8 cellular contexts compared by ENCODE assay signal in genomic region chr1:174953657-174954435, GRCh38. TPM values are rescaled to one million over a fixed set of nuclear protein-coding genes. Genes with fewer than 3 reads are reported as not detected.
DNase-seq lines count a peak whose midpoint lies in the region; ATAC-seq, FAIRE-seq and TF ChIP-seq lines count a peak whose summit lies in the region.

No MANE protein-coding gene starts in this region.

- H3K4me3 ChIP-seq in GM08714 (ENCODE audit: low read length) (peak overlapping the region; percentile 51), HepG2 (replicated peaks in 1 of 3; ENCODE audit: insufficient read depth in 1 of 3, low read depth in 2 of 3, low read length in 3 of 3) (0 out of 6 replicates have a peak overlapping the region, but pooled peaks of 1 of the 3 experiments have one; percentile 17)

- TF ChIP-seq EP300 in HepG2 (IDR thresholded peaks at IDR 0.05; ENCODE audit: low read depth in 2 of 2, low read length in 2 of 2) (peak in 1 of 2 experiments; percentile 59; a peak in 1 of 4 replicates), HepG2 (CRISPR knock-in tag; IDR thresholded peaks at IDR 0.05; ENCODE audit: borderline replicate concordance) (no peak)

- peak overlapping the region; percentile 56 for H3K4me2 ChIP-seq in HepG2 (ENCODE audit: low read depth, low read length)

- BruUV-seq in HepG2 (replicated peaks; lab: Mats Ljungman, UMichigan), result no TSS peak

- intact Hi-C loops in HepG2 (cut with micrococcal nuclease; ENCODE audit: unreplicated experiment), result loop anchor here (1.0 to 5.0 kb wide), 3 partner anchors 11 to 43 kb away; partner anchors contain the start of gene CACYBP

- POLR2A ChIA-PET in HepG2 (lab: Yijun Ruan, JAX), result interaction anchor here (0.6 to 2.3 kb wide), 6 partner anchors 11 to 59 kb away, joined by 3 to 21 read pairs (median 4); partner anchors contain the start of gene CACYBP

- 0 out of 2 replicates have a peak overlapping the region, but pooled peaks have one; percentile 36 for H3K9ac ChIP-seq in HepG2 (ENCODE audit: insufficient read depth, low read depth, low read length)

- no peak for TF ChIP-seq RAD21 in HepG2 (CRISPR knock-in tag; IDR thresholded peaks at IDR 0.05)

- TF ChIP-seq CTCF in HepG2 (CRISPR knock-in tag; IDR thresholded peaks at IDR 0.05), result no peak

- peak; percentile 37 for FAIRE-seq in HepG2 (lab: Jason Lieb, UNC)

- H3K36me3 ChIP-seq in HepG2 (replicated peaks in 1 of 2; ENCODE audit: control insufficient read depth in 1 of 2, insufficient read depth in 2 of 2, low read length in 2 of 2), result no peaks in the 10 kb centered on the region

- no peaks in the 10 kb centered on the region for H3K27me3 ChIP-seq in HepG2 (ENCODE audit: control insufficient read depth in 1 of 2, insufficient read depth in 2 of 2, low read length in 2 of 2)

- no peak for TF ChIP-seq POLR2A in HepG2 (IDR thresholded peaks at IDR 0.05; ENCODE audit: insufficient read depth in 1 of 2, low read depth in 2 of 2, low read length in 2 of 2)

- no peaks in the 10 kb centered on the region for H4K20me1 ChIP-seq in HepG2 (ENCODE audit: insufficient read depth, low read length)

- CTCF ChIA-PET in HepG2 (lab: Yijun Ruan, JAX; ENCODE audit: low intra/inter-chr PET ratio, low total read pairs), result no interaction called here

- peak; percentile 80 for DNase-seq in NCI-H510A treated with DMSO at 0.1 percent for 48 hours (lab: John Stamatoyannopoulos, UW)
- DNase-seq in HepG2 (ENCODE audit: low spot score), result peak; percentile 62
- no peak for DNase-seq in NCI-H1048 (lab: John Stamatoyannopoulos, UW)
- no peak for DNase-seq in Ammon's horn (ENCODE audit: low spot score)
- no peak for DNase-seq in activated T-cell treated with anti-CD3 and anti-CD28 coated beads, Interleukin-2, amount 50 U/mL, for 1 hour

- H2AFZ ChIP-seq in HepG2 (ENCODE audit: low read length), result no peak overlapping the region

- H3K79me2 ChIP-seq in HepG2 (ENCODE audit: insufficient read depth, low read length), result no peaks in the 10 kb centered on the region

- peaks cover 37% of the 10 kb centered on the region for H3K4me1 ChIP-seq in HepG2 (ENCODE audit: insufficient read depth, low read length)

- peak overlapping the region; percentile 53 for H3K27ac ChIP-seq in HepG2 (ENCODE audit: extremely low read length, insufficient read depth, low read length)

- H3K9me3 ChIP-seq in HepG2 (ENCODE audit: low read length), result no peaks in the 10 kb centered on the region

- ATAC-seq in HG02885 (IDR thresholded peaks at IDR 0.05; ENCODE audit: poor library complexity, unreplicated experiment) (peak; percentile 57), HepG2 (peak; percentile 91), GM19455 (IDR thresholded peaks at IDR 0.05; ENCODE audit: unreplicated experiment) (no peak)

- 7% methylated on average over 8 of the region's 8 CpGs for WGBS in HepG2 (ENCODE audit: low lambda C conversion rate)

- in situ Hi-C loops in HepG2 (cut with HindIII; ENCODE audit: extremely low pct_ligation_motif_present, low pct_unique_long_range_greater_than_20kb), result no loop called here

TF ChIP-seq in HepG2, 621 proteins besides CTCF, POLR2A, EP300 and RAD21 (continues in another document):
- TF ChIP-seq KDM1A (CRISPR knock-in tag; IDR thresholded peaks at IDR 0.05) (no peak), RARA (CRISPR knock-in tag; IDR thresholded peaks at IDR 0.05) (peak; percentile 42), AHDC1 (CRISPR knock-in tag; IDR thresholded peaks at IDR 0.05; ENCODE audit: borderline replicate concordance) (peak; percentile 60; the same call in 1 of the 2 replicates), PAXIP1 (CRISPR knock-in tag; conservative IDR thresholded peaks at IDR 0.05) (peak; percentile 68)

RNA-seq across cellular contexts. Expression of gene CACYBP, which starts 45.9 kb away (rescaled TPM):
- total RNA-seq in HepG2 (2016; rRNA removed; fragmentation: Illumina TruSeq; extraction: Trizol), result 183 and 247 TPM in 2 replicates
- total RNA-seq in HepG2 (2016; cell fraction: cytosol; rRNA removed; fragmentation: Illumina TruSeq; extraction: Trizol; ENCODE audit: low read depth), result 30.4 and 49.6 TPM in 2 replicates
- 174 and 253 TPM in 2 replicates for total RNA-seq in HepG2 (2016; cell fraction: insoluble cytoplasmic fraction; rRNA removed; fragmentation: Illumina TruSeq; extraction: Trizol)
- total RNA-seq in HepG2 (2016; cell fraction: membrane; rRNA removed; fragmentation: Illumina TruSeq; extraction: Trizol), result 59.8 and 73.6 TPM in 2 replicates
- total RNA-seq in HepG2 (2016; cell fraction: nucleus; rRNA removed; fragmentation: Illumina TruSeq; extraction: Trizol), result 71.5 and 73.7 TPM in 2 replicates
- 14.4 and 18.4 TPM in 2 replicates for polyA plus RNA-seq in HepG2 (2011; rRNA removed)
- polyA plus RNA-seq in HepG2 (2011; cell fraction: cytosol; rRNA removed), result 16.9 and 18.9 TPM in 2 replicates
- polyA plus RNA-seq in HepG2 (2011; cell fraction: nucleus; rRNA removed), result 6.2 and 30.3 TPM in 2 replicates
- polyA plus RNA-seq in HepG2 (2012), result 63.3 and 84.9 TPM in 2 replicates
- polyA plus RNA-seq in HepG2 (2016; cell fraction: cytosol; fragmentation: Illumina TruSeq; extraction: Trizol; ENCODE audit: low read depth), result 27.7 and 44.6 TPM in 2 replicates
- polyA plus RNA-seq in HepG2 (2016; cell fraction: insoluble cytoplasmic fraction; fragmentation: Illumina TruSeq; extraction: Trizol; ENCODE audit: low read depth), result 258 and 299 TPM in 2 replicates
- 37.6 and 44.0 TPM in 2 replicates for polyA plus RNA-seq in HepG2 (2016; cell fraction: membrane; fragmentation: Illumina TruSeq; extraction: Trizol; ENCODE audit: low read depth)
- polyA plus RNA-seq in HepG2 (2016; cell fraction: nucleus; fragmentation: Illumina TruSeq; extraction: Trizol; ENCODE audit: insufficient read depth, low read depth), result 94.4 and 105 TPM in 2 replicates
- polyA minus RNA-seq in HepG2 (2011; rRNA and poly(A)+ RNA removed; ENCODE audit: low replicate concordance), result 7.8 and 17.6 TPM in 2 replicates
- 13.6 and 15.7 TPM in 2 replicates for polyA minus RNA-seq in HepG2 (2011; cell fraction: cytosol; rRNA and poly(A)+ RNA removed)
- polyA minus RNA-seq in HepG2 (2011; cell fraction: nucleus; rRNA and poly(A)+ RNA removed), result 22.3 and 32.9 TPM in 2 replicates

Comparison
In these comparisons a context has a peak if more than half of its experiments do, and no peak if none do; other contexts are left out.
1. DNase-seq: peak in NCI-H510A treated with DMSO at 0.1 percent for 48 hours (single experiment) and HepG2 (single experiment); none in NCI-H1048 (single experiment), Ammon's horn (single experiment) and activated T-cell treated with anti-CD3 and anti-CD28 coated beads, Interleukin-2, amount 50 U/mL, for 1 hour (single experiment).